22 cellular contexts compared by ENCODE assay signal in genomic region chr2:110220193-110220564, GRCh38. TPM values are rescaled to one million over a fixed set of nuclear protein-coding genes. Genes with fewer than 3 reads are reported as not detected.
DNase-seq lines count a peak whose midpoint lies in the region; ATAC-seq, FAIRE-seq and TF ChIP-seq lines count a peak whose summit lies in the region.
"Had no signal": no experiment of that assay in that cellular context is flagged by ENCODE, and none has a peak within 500 bp of the region (broad histone marks: within the 10 kb centered on the region; RNA-seq: fewer than 3 reads in every experiment).

No MANE protein-coding gene starts in this region.

- H3K27ac Mint-ChIP-seq in astrocyte (ENCODE audit: unreplicated experiment) (peak overlapping the region; percentile 51), natural killer cell (no peak overlapping the region)
- H3K27ac Mint-ChIP-seq in activated CD4-positive, alpha-beta memory T cell treated with anti-CD3 and anti-CD28 coated beads for 36 hours = no peak overlapping the region
- H3K27ac Mint-ChIP-seq: B cell; CD8-positive, alpha-beta T cell had no signal

- H3K9ac ChIP-seq in mammary epithelial cell (ENCODE audit: insufficient read depth, low read length) = no peak overlapping the region
- H3K9ac ChIP-seq in astrocyte (ENCODE audit: low read length) = no peak overlapping the region
- H3K9ac ChIP-seq: BLaER1 had no signal

- H3K4me1 ChIP-seq in mammary epithelial cell (ENCODE audit: insufficient read depth, low read length) (peaks cover 11% of the 10 kb centered on the region), breast epithelium (no peaks in the 10 kb centered on the region), astrocyte (ENCODE audit: insufficient read depth, low read length) (peaks cover 5% of the 10 kb centered on the region), foreskin keratinocyte (peaks cover 10% of the 10 kb centered on the region), suprapubic skin (peaks cover 3% of the 10 kb centered on the region), gastroesophageal sphincter (no peaks in the 10 kb centered on the region)
- H3K4me1 ChIP-seq: BLaER1, Caco-2 had no signal

- H2AFZ ChIP-seq in mammary epithelial cell (ENCODE audit: low read depth, low read length) (peak overlapping the region; percentile 76), astrocyte (ENCODE audit: low read depth, low read length) (no peak overlapping the region)

- TF ChIP-seq CTCF in mammary epithelial cell (conservative IDR thresholded peaks at IDR 0.05 in 1 of 2, IDR thresholded peaks at IDR 0.05 in 1 of 2; ENCODE audit: extremely low read depth in 1 of 2, insufficient read depth in 1 of 2, low read depth in 1 of 2, low read length in 2 of 2) (no peak), breast epithelium (IDR thresholded peaks at IDR 0.05) (no peak), astrocyte (IDR thresholded peaks at IDR 0.05; ENCODE audit: insufficient read depth, low read depth, low read length) (no peak), foreskin keratinocyte (conservative IDR thresholded peaks at IDR 0.05) (no peak), suprapubic skin (IDR thresholded peaks at IDR 0.05) (no peak), natural killer cell (IDR thresholded peaks at IDR 0.05) (no peak), gastroesophageal sphincter (IDR thresholded peaks at IDR 0.05) (no peak)

- H3K27me3 Mint-ChIP-seq in astrocyte (ENCODE audit: low read depth, unreplicated experiment) (peaks cover 13% of the 10 kb centered on the region), natural killer cell (ENCODE audit: low read depth in 2 of 2) (peaks cover 40 to 74% of the 10 kb centered on the region in 2 donors)
- peaks cover 44% of the 10 kb centered on the region for H3K27me3 Mint-ChIP-seq in activated CD4-positive, alpha-beta memory T cell treated with anti-CD3 and anti-CD28 coated beads for 36 hours

- H3K9me3 Mint-ChIP-seq in astrocyte (ENCODE audit: unreplicated experiment) (peaks cover 10% of the 10 kb centered on the region), natural killer cell (no peaks in the 10 kb centered on the region)
- H3K9me3 Mint-ChIP-seq in activated CD4-positive, alpha-beta memory T cell treated with anti-CD3 and anti-CD28 coated beads for 36 hours = no peaks in the 10 kb centered on the region
- H3K9me3 Mint-ChIP-seq: CD8-positive, alpha-beta T cell had no signal

- WGBS in mammary epithelial cell (ENCODE audit: low coverage, missing lambda C conversion rate) = 85% methylated on average over 1 of the region's 2 CpGs
- WGBS in suprapubic skin = 79% methylated on average over 2 of the region's 2 CpGs
- 60 to 74% methylated on average over 1 to 2 of the region's 2 CpGs for WGBS in gastroesophageal sphincter (ENCODE audit: low coverage in 1 of 2), 2 donors

- POLR2A ChIA-PET in activated CD4-positive, alpha-beta memory T cell treated with anti-CD3 and anti-CD28 coated beads for 36 hours (lab: Charles Lee) = no interaction called here

- no peaks in the 10 kb centered on the region for H3K9me3 ChIP-seq in mammary epithelial cell (replicated peaks; ENCODE audit: insufficient read depth, low read length)
- no peaks in the 10 kb centered on the region for H3K9me3 ChIP-seq in breast epithelium
- H3K9me3 ChIP-seq in astrocyte (ENCODE audit: insufficient read depth, low read depth, low read length) = no peaks in the 10 kb centered on the region
- no peaks in the 10 kb centered on the region for H3K9me3 ChIP-seq in suprapubic skin
- H3K9me3 ChIP-seq in gastroesophageal sphincter = no peaks in the 10 kb centered on the region
- H3K9me3 ChIP-seq: BLaER1, Caco-2 had no signal

- no peaks in the 10 kb centered on the region for H3K36me3 ChIP-seq in mammary epithelial cell (ENCODE audit: insufficient read depth, low read length)
- H3K36me3 ChIP-seq in breast epithelium = no peaks in the 10 kb centered on the region
- H3K36me3 ChIP-seq in astrocyte (ENCODE audit: insufficient read depth, low read length) = no peaks in the 10 kb centered on the region
- no peaks in the 10 kb centered on the region for H3K36me3 ChIP-seq in suprapubic skin
- H3K36me3 ChIP-seq in gastroesophageal sphincter = no peaks in the 10 kb centered on the region
- H3K36me3 ChIP-seq: BLaER1 had no signal

- BruUV-seq in mammary epithelial cell (replicated peaks; lab: Mats Ljungman, UMichigan) = no TSS peak

- dilution Hi-C loops in mammary epithelial cell (cut with HindIII; ENCODE audit: low sequenced_read_pairs) = no loop called here

- ATAC-seq in foreskin keratinocyte = no peak
- no peak for ATAC-seq in natural killer cell
- no peak for ATAC-seq in gastroesophageal sphincter
- ATAC-seq: CD8-positive, alpha-beta T cell; GM12878 had no signal

- CTCF ChIA-PET in mammary epithelial cell (lab: Charles Lee; ENCODE audit: low non-redundant PET) = no interaction called here
- CTCF ChIA-PET in activated CD4-positive, alpha-beta memory T cell treated with anti-CD3 and anti-CD28 coated beads for 36 hours (lab: Charles Lee) = no interaction called here

- DNase-seq in mammary epithelial cell = no peak
- no peak for DNase-seq in breast epithelium (ENCODE audit: low spot score in 2 of 2)
- no peak for DNase-seq in astrocyte (ENCODE audit: low read depth)
- DNase-seq in foreskin keratinocyte = no peak
- DNase-seq in suprapubic skin (ENCODE audit: low spot score in 2 of 2) = no peak
- no peak for DNase-seq in natural killer cell
- no peak for DNase-seq in activated CD4-positive, alpha-beta memory T cell treated with anti-CD3 and anti-CD28 coated beads for 36 hours
- DNase-seq: Caco-2; CD4-positive, CD25-positive, alpha-beta regulatory T cell; CD8-positive, alpha-beta T cell; DMS153; DND-41; H7 had no signal

- H3K4me2 ChIP-seq in mammary epithelial cell (ENCODE audit: insufficient read depth, low read depth, low read length) (no peak overlapping the region), astrocyte (ENCODE audit: low read length) (peak overlapping the region; percentile 32)
- H3K4me2 ChIP-seq: BLaER1 had no signal

- H3K4me1 Mint-ChIP-seq in astrocyte (ENCODE audit: low read depth, unreplicated experiment) (peaks cover 7% of the 10 kb centered on the region), natural killer cell (no peaks in the 10 kb centered on the region)
- H3K4me1 Mint-ChIP-seq in activated CD4-positive, alpha-beta memory T cell treated with anti-CD3 and anti-CD28 coated beads for 36 hours (ENCODE audit: low read depth) = no peaks in the 10 kb centered on the region
- H3K4me1 Mint-ChIP-seq: B cell; CD4-positive, CD25-positive, alpha-beta regulatory T cell had no signal

- H3K27me3 ChIP-seq in mammary epithelial cell (ENCODE audit: insufficient read depth, low read length) = no peaks in the 10 kb centered on the region
- no peaks in the 10 kb centered on the region for H3K27me3 ChIP-seq in breast epithelium
- H3K27me3 ChIP-seq in astrocyte (ENCODE audit: insufficient read depth, low read length) = peaks cover 20% of the 10 kb centered on the region
- no peaks in the 10 kb centered on the region for H3K27me3 ChIP-seq in foreskin keratinocyte
- peaks cover 7% of the 10 kb centered on the region for H3K27me3 ChIP-seq in suprapubic skin
- H3K27me3 ChIP-seq in gastroesophageal sphincter = peaks cover 35% of the 10 kb centered on the region
- H3K27me3 ChIP-seq: BLaER1 had no signal

- no peak overlapping the region for H3K27ac ChIP-seq in mammary epithelial cell (ENCODE audit: insufficient read depth, low read depth, low read length)
- H3K27ac ChIP-seq in breast epithelium = no peak overlapping the region
- H3K27ac ChIP-seq in astrocyte (ENCODE audit: low read depth, low read length) = no peak overlapping the region
- H3K27ac ChIP-seq in foreskin keratinocyte = peak overlapping the region; percentile 41
- H3K27ac ChIP-seq in suprapubic skin = peak overlapping the region; percentile 15
- H3K27ac ChIP-seq in gastroesophageal sphincter = no peak overlapping the region
- H3K27ac ChIP-seq: 22Rv1, BLaER1, C4-2B had no signal

- TF ChIP-seq EP300 in suprapubic skin (IDR thresholded peaks at IDR 0.05) (no peak), gastroesophageal sphincter (IDR thresholded peaks at IDR 0.05) (no peak)

- no peaks in the 10 kb centered on the region for H4K20me1 ChIP-seq in mammary epithelial cell (ENCODE audit: insufficient read depth, low read length)
- no peaks in the 10 kb centered on the region for H4K20me1 ChIP-seq in astrocyte (ENCODE audit: insufficient read depth, low read length)
- H4K20me1 ChIP-seq: BLaER1 had no signal

- H3K79me2 ChIP-seq in mammary epithelial cell (ENCODE audit: insufficient read depth, low read length) = no peaks in the 10 kb centered on the region
- no peaks in the 10 kb centered on the region for H3K79me2 ChIP-seq in astrocyte (ENCODE audit: insufficient read depth, low read length)

- no peak for TF ChIP-seq POLR2A in breast epithelium (IDR thresholded peaks at IDR 0.05)
- TF ChIP-seq POLR2A in suprapubic skin (IDR thresholded peaks at IDR 0.05) = no peak
- TF ChIP-seq POLR2A in gastroesophageal sphincter (IDR thresholded peaks at IDR 0.05) = no peak

- H3K4me3 ChIP-seq in mammary epithelial cell (replicated peaks in 1 of 3; ENCODE audit: insufficient read depth in 1 of 3, low read depth in 2 of 3, low read length in 3 of 3) (no peak overlapping the region), breast epithelium (no peak overlapping the region), astrocyte (ENCODE audit: insufficient read depth, low read depth, low read length) (no peak overlapping the region), suprapubic skin (no peak overlapping the region), gastroesophageal sphincter (no peak overlapping the region)
- H3K4me3 ChIP-seq: BLaER1, GM12878 had no signal

- intact Hi-C loops in mammary epithelial cell (cut with micrococcal nuclease) (no loop called here), breast epithelium (cut with DNase I; ENCODE audit: low total_unique reads) (no loop called here), natural killer cell (cut with micrococcal nuclease) (no loop called here)
- intact Hi-C loops in activated CD4-positive, alpha-beta memory T cell treated with anti-CD3 and anti-CD28 coated beads for 36 hours (cut with micrococcal nuclease) = no loop called here

- in situ Hi-C loops in mammary epithelial cell (cut with MboI; ENCODE audit: low sequenced_read_pairs in 2 of 2) = no loop called here

- FAIRE-seq in astrocyte (lab: Jason Lieb, UNC) = no peak
- FAIRE-seq: A204.1, G401.6, GM12878, H1 had no signal

- H3K36me3 Mint-ChIP-seq in astrocyte (ENCODE audit: low read depth, unreplicated experiment) (no peaks in the 10 kb centered on the region), natural killer cell (no peaks in the 10 kb centered on the region)
- no peaks in the 10 kb centered on the region for H3K36me3 Mint-ChIP-seq in activated CD4-positive, alpha-beta memory T cell treated with anti-CD3 and anti-CD28 coated beads for 36 hours
- H3K36me3 Mint-ChIP-seq: CD4-positive, CD25-positive, alpha-beta regulatory T cell; CD8-positive, alpha-beta T cell had no signal

- H3K4me3 Mint-ChIP-seq in astrocyte (ENCODE audit: unreplicated experiment) (no peak overlapping the region), natural killer cell (no peak overlapping the region)
- H3K4me3 Mint-ChIP-seq in activated CD4-positive, alpha-beta memory T cell treated with anti-CD3 and anti-CD28 coated beads for 36 hours = no peak overlapping the region
- H3K4me3 Mint-ChIP-seq: B cell; CD4-positive, CD25-positive, alpha-beta regulatory T cell; CD8-positive, alpha-beta T cell had no signal

RNA-seq across cellular contexts. Expression of gene MTLN, which starts 7.8 kb away (rescaled TPM):
- 10 to 100 TPM; 27.5 to 69.5 TPM for total RNA-seq in mammary epithelial cell
- polyA plus RNA-seq in mammary epithelial cell = 37.1 TPM
- polyA minus RNA-seq in mammary epithelial cell = 5.3 TPM
- total RNA-seq in breast epithelium = 10 to 100 TPM; 68.2 to 88.3 (median 69.9) TPM
- total RNA-seq in astrocyte = 20.3 and 22.2 TPM in 2 replicates
- total RNA-seq in foreskin keratinocyte = 65.8 and 104 TPM in 2 replicates
- 99.9 and 152 TPM in 2 replicates for polyA plus RNA-seq in foreskin keratinocyte
- total RNA-seq in suprapubic skin = 10 to 100 TPM; 28.3 to 96.5 (median 51.6) TPM
- 10 to 100 TPM in 2 of 3 donors, 1 to 10 TPM in 1; 6.8 to 14.0 (median 13.1) TPM for total RNA-seq in natural killer cell
- 10 to 100 TPM; 75.9 to 78.8 TPM for total RNA-seq in activated CD4-positive, alpha-beta memory T cell treated with anti-CD3 and anti-CD28 coated beads for 36 hours
- 100 to 1,000 TPM in 3 of 4 donors, 10 to 100 TPM in 1; 81.1 to 170 (median 147) TPM for total RNA-seq in gastroesophageal sphincter

RNA-seq across cellular contexts. Expression of gene NPHP1, which starts 15.4 kb away (rescaled TPM):
- total RNA-seq in mammary epithelial cell (1 to 10 TPM; 5.7 to 7.8 TPM), breast epithelium (10 to 100 TPM in 1 of 3 donors, 1 to 10 TPM in 2; 5.4 to 15.4 (median 7.2) TPM), astrocyte (3.3 and 4.9 TPM in 2 replicates), foreskin keratinocyte (5.1 and 5.5 TPM in 2 replicates), suprapubic skin (1 to 10 TPM; 1.9 to 6.5 (median 3.2) TPM), natural killer cell (under 1 TPM; 0.11 to 0.30 (median 0.24) TPM), gastroesophageal sphincter (10 to 100 TPM in 2 of 4 donors, 1 to 10 TPM in 2; 8.2 to 19.5 (median 9.9) TPM)
- polyA plus RNA-seq in mammary epithelial cell (2.9 TPM), foreskin keratinocyte (6.0 and 6.6 TPM in 2 replicates)
- 2.1 TPM for polyA minus RNA-seq in mammary epithelial cell
- total RNA-seq in activated CD4-positive, alpha-beta memory T cell treated with anti-CD3 and anti-CD28 coated beads for 36 hours = 1 to 10 TPM; 1.9 to 2.0 TPM
- total RNA-seq: CD4-positive, CD25-positive, alpha-beta regulatory T cell had no signal

Comparison
In these comparisons a context has a peak if more than half of its experiments do, and no peak if none do; other contexts are left out.
1. H3K27ac ChIP-seq: peak in foreskin keratinocyte (single experiment) and suprapubic skin (single experiment); none in mammary epithelial cell (single experiment), breast epithelium (0 of 2), astrocyte (single experiment) and gastroesophageal sphincter (0 of 4).